In the genomic region with DNA sequence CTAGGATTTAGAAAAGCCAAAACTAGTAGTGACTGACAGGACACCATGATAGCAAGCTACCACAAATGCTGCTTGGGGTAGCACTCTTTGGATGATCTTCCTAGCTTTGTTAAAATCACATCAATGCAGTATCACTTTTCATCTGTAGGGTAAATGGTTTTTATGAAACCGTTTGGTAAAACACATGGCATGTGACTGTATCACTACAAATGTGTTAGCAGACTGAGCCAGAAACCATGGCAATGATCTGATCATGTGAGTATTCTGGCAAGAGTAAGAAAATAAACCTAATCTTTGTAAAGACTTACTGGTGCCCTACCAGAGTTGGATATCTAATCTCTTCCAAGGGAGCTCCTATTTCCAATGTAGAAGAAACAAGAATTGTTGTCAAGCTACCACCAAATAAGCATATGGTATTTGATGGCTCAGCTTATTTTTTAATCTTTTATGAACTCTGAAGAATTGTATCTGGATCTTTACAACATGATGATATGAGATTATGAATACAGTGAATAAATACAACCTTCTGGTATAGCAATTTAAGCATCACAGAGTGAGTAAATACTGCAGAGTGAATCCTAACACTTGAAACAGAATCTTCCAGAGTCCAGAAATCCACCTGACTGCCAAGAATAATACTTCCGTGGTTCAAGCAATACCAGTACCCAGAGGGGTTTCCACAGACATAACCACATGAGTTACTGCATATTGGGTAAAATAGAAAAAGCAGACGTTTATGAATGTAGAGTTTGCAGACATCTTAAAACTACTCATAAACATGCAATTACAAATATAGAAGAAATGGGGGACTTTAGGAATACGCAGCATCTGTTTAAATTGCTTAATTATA, we compare ENCODE assay signal across 11 cellular contexts.
DNase-seq lines count a peak whose midpoint lies in the region; ATAC-seq and TF ChIP-seq lines count a peak whose summit lies in the region.
"Had no signal": no experiment of that assay in that cellular context is flagged by ENCODE, and none has a peak within 500 bp of the region (broad histone marks: within the 10 kb centered on the region; RNA-seq: fewer than 3 reads in every experiment).

No MANE protein-coding gene starts in this region.

- ATAC-seq in HG03196 (IDR thresholded peaks at IDR 0.05; ENCODE audit: unreplicated experiment) (no peak), HG03095 (IDR thresholded peaks at IDR 0.05; ENCODE audit: unreplicated experiment) (no peak)
- ATAC-seq: stimulated activated memory B cell treated with anti-CD40 and anti-IgM and Interleukin-4, amounts not matched to agents 10 μg/mL and 1 μg/mL and 100 μg/mL, for 72 hours had no signal

- no peak overlapping the region for H3K4me3 ChIP-seq in astrocyte of the spinal cord (ENCODE audit: low read depth, low read length)

- peak; percentile 44 for DNase-seq in DMS 273 (lab: John Stamatoyannopoulos, UW; ENCODE audit: unreplicated experiment)
- no peak for DNase-seq in DMS 273 treated with DMSO at 0.1 percent for 48 hours (lab: John Stamatoyannopoulos, UW)
- DNase-seq in astrocyte of the spinal cord (ENCODE audit: low read depth, low spot score): peak; percentile 73
- peak; percentile 5 for DNase-seq in kidney glomerular epithelial cell (lab: John Stamatoyannopoulos, UW)
- no peak for DNase-seq in NCI-H510A (lab: John Stamatoyannopoulos, UW)
- DNase-seq: activated CD4-positive, alpha-beta T cell treated with anti-CD3 and anti-CD28 coated beads for 4 hours had no signal

- TF ChIP-seq CTCF in astrocyte of the spinal cord (IDR thresholded peaks at IDR 0.05; ENCODE audit: low read depth, low read length): no peak

- H3K27ac ChIP-seq in temporal lobe (ENCODE audit: low read depth, low read length): peak overlapping the region; percentile 38
- H3K27ac ChIP-seq: 22Rv1 had no signal

- in situ Hi-C loops in astrocyte of the spinal cord (cut with HindIII; ENCODE audit: low sequenced_read_pairs): no loop called here

Comparison
In these comparisons a context has a peak if more than half of its experiments do, and no peak if none do; other contexts are left out.
1. DNase-seq: peak in DMS 273 (single experiment), astrocyte of the spinal cord (single experiment) and kidney glomerular epithelial cell (single experiment); none in DMS 273 treated with DMSO at 0.1 percent for 48 hours (single experiment) and NCI-H510A (single experiment).